ENCODE assay signal across 20 cellular contexts in genomic region chr15:97680606-97681220, GRCh38.
DNase-seq lines count a peak whose midpoint lies in the region; ATAC-seq, FAIRE-seq and TF ChIP-seq lines count a peak whose summit lies in the region.
"Had no signal": no experiment of that assay in that cellular context is flagged by ENCODE, and none has a peak within 500 bp of the region (broad histone marks: within the 10 kb centered on the region; RNA-seq: fewer than 3 reads in every experiment).

No MANE protein-coding gene starts in this region.

- POLR2A ChIA-PET in K562 (lab: Yijun Ruan, JAX) = no interaction called here

- peak; percentile 34 for DNase-seq in NCI-H748 (lab: John Stamatoyannopoulos, UW; ENCODE audit: unreplicated experiment)
- DNase-seq in NCI-H748 treated with DMSO at 0.1 percent for 48 hours (lab: John Stamatoyannopoulos, UW) = no peak
- DNase-seq in NOMO-1 treated with dmso at 0.1 percent for 144 hours (lab: John Stamatoyannopoulos, UW; ENCODE audit: unreplicated experiment) = peak; percentile 2
- no peak for DNase-seq in K562 (ENCODE audit: extremely low read depth in 1 of 4, low spot score in 3 of 4)
- DNase-seq in small intestine = peak; percentile 62
- no peak for DNase-seq in COLO668 (lab: John Stamatoyannopoulos, UW; ENCODE audit: unreplicated experiment)
- DNase-seq in Ammon's horn (ENCODE audit: low spot score) = no peak
- DNase-seq in NCI-H2171 (lab: John Stamatoyannopoulos, UW) = no peak
- DNase-seq: CD8-positive, alpha-beta memory T cell; GF-D8; GOT3; HFFc6; NCI-H1436 treated with DMSO at 0.1 percent for 48 hours; NCI-H2081 treated with DMSO at 0.1 percent for 48 hours; NCI-H2227 treated with DMSO at 0.1 percent for 48 hours; NCI-H524; PC-9; T-helper 1 cell had no signal

- no peaks in the 10 kb centered on the region for H3K79me2 ChIP-seq in K562 (ENCODE audit: control insufficient read depth, insufficient read depth, low read length)

- no peak for TF ChIP-seq POLR2A in K562 (conservative IDR thresholded peaks at IDR 0.05)

- ATAC-seq in K562 = no peak

- H3K9me1 ChIP-seq in K562 (ENCODE audit: control insufficient read depth, insufficient read depth, low read length) = no peaks in the 10 kb centered on the region

- no peak for TF ChIP-seq RAD21 in K562 (CRISPR knock-in tag; conservative IDR thresholded peaks at IDR 0.05 in 1 of 2, IDR thresholded peaks at IDR 0.05 in 1 of 2)

- H3K36me3 ChIP-seq in K562 (ENCODE audit: control insufficient read depth, insufficient read depth, low read length) (no peaks in the 10 kb centered on the region), small intestine (ENCODE audit: control insufficient read depth in 2 of 2, insufficient read depth in 2 of 2, low read length in 2 of 2) (no peaks in the 10 kb centered on the region)
- H3K36me3 ChIP-seq: BLaER1 treated with 17β-estradiol and CSF1 and Interleukin-3, amounts not matched to agents 10 nM and 100 nM had no signal

- 47% methylated on average over 5 of the region's 5 CpGs for WGBS in K562 (ENCODE audit: insufficient coverage, low coverage, missing lambda C conversion rate)
- 33 to 68% (median 49%) methylated on average over 5 of the region's 5 CpGs for WGBS in small intestine, 3 donors

- H3K4me3 ChIP-seq in K562 (no peak overlapping the region), small intestine (ENCODE audit: low read depth in 1 of 2, low read length in 2 of 2) (no peak overlapping the region)
- H3K4me3 ChIP-seq: BLaER1 treated with 17β-estradiol and CSF1 and Interleukin-3, amounts not matched to agents 10 nM and 100 nM; PC-9 had no signal

- H3K27me3 ChIP-seq in K562 (ENCODE audit: control insufficient read depth in 2 of 2, insufficient read depth in 2 of 2, low read length in 2 of 2) = no peaks in the 10 kb centered on the region
- H3K27me3 ChIP-seq in small intestine (ENCODE audit: control insufficient read depth in 2 of 2, insufficient read depth in 2 of 2, low read length in 2 of 2) = no peaks in the 10 kb centered on the region
- H3K27me3 ChIP-seq: BLaER1 treated with 17β-estradiol and CSF1 and Interleukin-3, amounts not matched to agents 10 nM and 100 nM had no signal

- CTCF ChIA-PET in K562 (lab: Yijun Ruan, JAX; ENCODE audit: low intra/inter-chr PET ratio) = no interaction called here

- intact Hi-C loops in K562 (cut with micrococcal nuclease) = no loop called here

- TF ChIP-seq CTCF in K562 (IDR thresholded peaks at IDR 0.05 in 2 of 3, conservative IDR thresholded peaks at IDR 0.05 in 1 of 3; ENCODE audit: insufficient read depth in 2 of 3, low read depth in 1 of 3, low read length in 3 of 3) = no peak

- H2AFZ ChIP-seq in K562 (ENCODE audit: low read depth, low read length) = no peak overlapping the region
- H2AFZ ChIP-seq: PC-9 had no signal

- no TSS peak for BruUV-seq in K562 (replicated peaks; lab: Mats Ljungman, UMichigan)

- no peaks in the 10 kb centered on the region for H4K20me1 ChIP-seq in K562 (replicated peaks; ENCODE audit: control insufficient read depth, insufficient read depth, low read length)
- H4K20me1 ChIP-seq: BLaER1 treated with 17β-estradiol and CSF1 and Interleukin-3, amounts not matched to agents 10 nM and 100 nM had no signal

- H3K4me1 ChIP-seq in K562 (replicated peaks in 1 of 2; ENCODE audit: control insufficient read depth in 2 of 2, insufficient read depth in 2 of 2, low read length in 2 of 2) = no peaks in the 10 kb centered on the region
- H3K4me1 ChIP-seq in small intestine (ENCODE audit: control insufficient read depth in 2 of 2, insufficient read depth in 1 of 2, low read depth in 1 of 2, low read length in 1 of 2) = no peaks in the 10 kb centered on the region

- H3K9ac ChIP-seq in K562 (ENCODE audit: insufficient read depth in 1 of 2, low read depth in 2 of 2, low read length in 2 of 2) = no peak overlapping the region
- H3K9ac ChIP-seq: BLaER1 treated with 17β-estradiol and CSF1 and Interleukin-3, amounts not matched to agents 10 nM and 100 nM had no signal

- FAIRE-seq in K562 (lab: Jason Lieb, UNC) (no peak), small intestine (lab: Jason Lieb, UNC) (no peak)
- FAIRE-seq: GM12892 had no signal

- no peak for TF ChIP-seq EP300 in K562 (IDR thresholded peaks at IDR 0.05; ENCODE audit: low read length)

- H3K27ac ChIP-seq in K562 (ENCODE audit: extremely low read depth, low read depth, low read length) (no peak overlapping the region), small intestine (ENCODE audit: low read depth in 1 of 2, low read length in 1 of 2) (no peak overlapping the region)
- H3K27ac ChIP-seq: BLaER1 treated with 17β-estradiol and CSF1 and Interleukin-3, amounts not matched to agents 10 nM and 100 nM; PC-9 had no signal

- no peaks in the 10 kb centered on the region for H3K9me3 ChIP-seq in K562 (replicated peaks; ENCODE audit: control insufficient read depth, insufficient read depth, low read depth, low read length)
- no peaks in the 10 kb centered on the region for H3K9me3 ChIP-seq in small intestine (ENCODE audit: control insufficient read depth, low read depth)
- H3K9me3 ChIP-seq: BLaER1 treated with 17β-estradiol and CSF1 and Interleukin-3, amounts not matched to agents 10 nM and 100 nM had no signal

- in situ Hi-C loops in K562 (cut with MboI) = no loop called here

- no peak overlapping the region for H3K4me2 ChIP-seq in K562 (ENCODE audit: insufficient read depth, low read length)
- H3K4me2 ChIP-seq: BLaER1 treated with 17β-estradiol and CSF1 and Interleukin-3, amounts not matched to agents 10 nM and 100 nM; PC-9 had no signal

TF ChIP-seq in K562, 482 proteins besides CTCF, POLR2A, EP300 and RAD21:
- TF ChIP-seq SPI1 (IDR thresholded peaks at IDR 0.05; ENCODE audit: borderline replicate concordance, low read depth, low read length) (peak; percentile 50), PCBP1 (IDR thresholded peaks at IDR 0.05; ENCODE audit: low read depth, low read length, poor library complexity, severe bottlenecking) (no peak)

Comparison
In these comparisons a context has a peak if more than half of its experiments do, and no peak if none do; other contexts are left out.
1. DNase-seq: peak in NCI-H748 (single experiment), NOMO-1 treated with dmso at 0.1 percent for 144 hours (single experiment) and small intestine (single experiment); none in NCI-H748 treated with DMSO at 0.1 percent for 48 hours (single experiment), K562 (0 of 4), COLO668 (single experiment), Ammon's horn (single experiment) and NCI-H2171 (single experiment).